ENCODE assay signal across 26 cellular contexts in genomic region chr17:44322236-44322895, GRCh38. TPM values are rescaled to one million over a fixed set of nuclear protein-coding genes. Genes with fewer than 3 reads are reported as not detected.
DNase-seq lines count a peak whose midpoint lies in the region; ATAC-seq and TF ChIP-seq lines count a peak whose summit lies in the region.
"Had no signal": no experiment of that assay in that cellular context is flagged by ENCODE, and none has a peak within 500 bp of the region (broad histone marks: within the 10 kb centered on the region; RNA-seq: fewer than 3 reads in every experiment).

No MANE protein-coding gene starts in this region.

- intact Hi-C loops in activated CD4-positive, alpha-beta memory T cell treated with anti-CD3 and anti-CD28 coated beads for 36 hours (cut with micrococcal nuclease), result no loop called here
- intact Hi-C loops in CD4-positive, alpha-beta T cell (cut with DNase I, micrococcal nuclease), result loop anchor here in 1 of 2 experiments (10.0 kb wide), 1 partner anchor 198 kb away; the partner anchor contains the start of gene HDAC5
- intact Hi-C loops in activated B cell treated with CpG ODN at 0.5 μM for 24 hours (cut with micrococcal nuclease), result no loop called here
- intact Hi-C loops in naive thymus-derived CD4-positive, alpha-beta T cell (cut with micrococcal nuclease), result loop anchor here in 1 of 2 donors (10.0 kb wide), 1 partner anchor 842 kb away; the partner anchor contains the start of gene HEXIM2
- intact Hi-C loops in posterior vena cava (cut with DNase I), result no loop called here

- H3K27ac Mint-ChIP-seq in activated CD4-positive, alpha-beta memory T cell treated with anti-CD3 and anti-CD28 coated beads, Interleukin-2, amount 10 ng/mL, durations not matched to agents 7 days and 5 days, result no peak overlapping the region
- no peak overlapping the region for H3K27ac Mint-ChIP-seq in activated CD4-positive, alpha-beta memory T cell treated with anti-CD3 and anti-CD28 coated beads for 36 hours
- peak overlapping the region; percentile 17 for H3K27ac Mint-ChIP-seq in CD4-positive, alpha-beta T cell
- H3K27ac Mint-ChIP-seq in activated B cell treated with CpG ODN at 0.5 μM for 24 hours, result no peak overlapping the region
- H3K27ac Mint-ChIP-seq in naive thymus-derived CD4-positive, alpha-beta T cell, result peak overlapping the region in 2 of 9 donors; percentile 33 to 45
- H3K27ac Mint-ChIP-seq: CD14-positive monocyte; dendritic cell treated with granulocyte-macrophage colony-stimulating factor and Interleukin-4, amounts not matched to agents 40 ng/mL and 50 ng/mL, for 4 days; HFFc6 had no signal

- peaks cover 22% of the 10 kb centered on the region for H3K4me1 Mint-ChIP-seq in activated CD4-positive, alpha-beta memory T cell treated with anti-CD3 and anti-CD28 coated beads, Interleukin-2, amount 10 ng/mL, durations not matched to agents 7 days and 5 days
- peaks cover 16% of the 10 kb centered on the region for H3K4me1 Mint-ChIP-seq in activated CD4-positive, alpha-beta memory T cell treated with anti-CD3 and anti-CD28 coated beads for 36 hours (ENCODE audit: low read depth)
- peaks cover 23% of the 10 kb centered on the region for H3K4me1 Mint-ChIP-seq in CD4-positive, alpha-beta T cell (ENCODE audit: low read depth)
- peaks cover 28% of the 10 kb centered on the region for H3K4me1 Mint-ChIP-seq in activated B cell treated with CpG ODN at 0.5 μM for 24 hours
- H3K4me1 Mint-ChIP-seq in naive thymus-derived CD4-positive, alpha-beta T cell, result peaks cover 0 to 34% (median 16%) of the 10 kb centered on the region in 7 donors

- H3K27me3 Mint-ChIP-seq in activated CD4-positive, alpha-beta memory T cell treated with anti-CD3 and anti-CD28 coated beads, Interleukin-2, amount 10 ng/mL, durations not matched to agents 7 days and 5 days, result peaks cover 3% of the 10 kb centered on the region
- peaks cover 3% of the 10 kb centered on the region for H3K27me3 Mint-ChIP-seq in activated CD4-positive, alpha-beta memory T cell treated with anti-CD3 and anti-CD28 coated beads for 36 hours
- H3K27me3 Mint-ChIP-seq in CD4-positive, alpha-beta T cell, result peaks cover 4% of the 10 kb centered on the region
- H3K27me3 Mint-ChIP-seq in activated B cell treated with CpG ODN at 0.5 μM for 24 hours, result peaks cover 4% of the 10 kb centered on the region
- peaks cover 3 to 4% (median 3%) of the 10 kb centered on the region in 5 donors for H3K27me3 Mint-ChIP-seq in naive thymus-derived CD4-positive, alpha-beta T cell

- H3K4me3 ChIP-seq in naive thymus-derived CD4-positive, alpha-beta T cell (ENCODE audit: low read length), result no peak overlapping the region
- H3K4me3 ChIP-seq: lower lobe of right lung, psoas muscle, uterus had no signal

- peaks cover 13 to 17% of the 10 kb centered on the region in 2 donors for H3K4me1 ChIP-seq in naive thymus-derived CD4-positive, alpha-beta T cell (ENCODE audit: control insufficient read depth in 2 of 2, insufficient read depth in 2 of 2, low read length in 2 of 2)

- H3K36me3 ChIP-seq in naive thymus-derived CD4-positive, alpha-beta T cell (ENCODE audit: control insufficient read depth in 2 of 3, insufficient read depth in 3 of 3, low read length in 3 of 3), result peaks cover 0 to 33% (median 0%) of the 10 kb centered on the region in 3 experiments
- H3K36me3 ChIP-seq: uterus had no signal

- peak overlapping the region; percentile 21 for H3K4me3 Mint-ChIP-seq in activated CD4-positive, alpha-beta memory T cell treated with anti-CD3 and anti-CD28 coated beads, Interleukin-2, amount 10 ng/mL, durations not matched to agents 7 days and 5 days
- H3K4me3 Mint-ChIP-seq in activated CD4-positive, alpha-beta memory T cell treated with anti-CD3 and anti-CD28 coated beads for 36 hours, result no peak overlapping the region
- H3K4me3 Mint-ChIP-seq in CD4-positive, alpha-beta T cell, result peak overlapping the region; percentile 66
- peak overlapping the region; percentile 52 for H3K4me3 Mint-ChIP-seq in activated B cell treated with CpG ODN at 0.5 μM for 24 hours
- H3K4me3 Mint-ChIP-seq in naive thymus-derived CD4-positive, alpha-beta T cell, result peak overlapping the region in 7 of 10 donors; percentile 10 to 93 (median 27)
- H3K4me3 Mint-ChIP-seq: CD14-positive monocyte; dendritic cell treated with granulocyte-macrophage colony-stimulating factor and Interleukin-4, amounts not matched to agents 40 ng/mL and 50 ng/mL, for 4 days; HFFc6 had no signal

- peaks cover 22% of the 10 kb centered on the region for H3K36me3 Mint-ChIP-seq in activated CD4-positive, alpha-beta memory T cell treated with anti-CD3 and anti-CD28 coated beads, Interleukin-2, amount 10 ng/mL, durations not matched to agents 7 days and 5 days (ENCODE audit: low read depth)
- H3K36me3 Mint-ChIP-seq in activated CD4-positive, alpha-beta memory T cell treated with anti-CD3 and anti-CD28 coated beads for 36 hours, result peaks cover 16% of the 10 kb centered on the region
- H3K36me3 Mint-ChIP-seq in CD4-positive, alpha-beta T cell (ENCODE audit: low read depth), result peaks cover 38% of the 10 kb centered on the region
- H3K36me3 Mint-ChIP-seq in activated B cell treated with CpG ODN at 0.5 μM for 24 hours (ENCODE audit: low read depth), result peaks cover 40% of the 10 kb centered on the region
- H3K36me3 Mint-ChIP-seq in naive thymus-derived CD4-positive, alpha-beta T cell, result peaks cover 0 to 14% (median 5%) of the 10 kb centered on the region in 5 donors

- no peak overlapping the region for H3K27ac ChIP-seq in CD4-positive, alpha-beta T cell (ENCODE audit: low read depth, low read length)
- no peak overlapping the region for H3K27ac ChIP-seq in naive thymus-derived CD4-positive, alpha-beta T cell (ENCODE audit: low read depth, low read length)
- H3K27ac ChIP-seq: KMS-11, lower lobe of right lung, psoas muscle, uterus had no signal

- CTCF ChIA-PET in activated CD4-positive, alpha-beta memory T cell treated with anti-CD3 and anti-CD28 coated beads, Interleukin-2, amount 10 ng/mL, durations not matched to agents 7 days and 5 days (lab: Charles Lee), result interaction anchor here (0.6 kb wide), 1 partner anchor 661 kb away, joined by 3 read pairs; no protein-coding TSS in a partner anchor
- CTCF ChIA-PET in activated CD4-positive, alpha-beta memory T cell treated with anti-CD3 and anti-CD28 coated beads for 36 hours (lab: Charles Lee), result interaction anchor here (0.6 kb wide), 1 partner anchor 412 kb away, joined by 4 read pairs; no protein-coding TSS in a partner anchor
- CTCF ChIA-PET in CD4-positive, alpha-beta T cell (lab: Charles Lee), result no interaction called here
- CTCF ChIA-PET in activated B cell treated with CpG ODN at 0.5 μM for 24 hours (lab: Charles Lee), result no interaction called here
- CTCF ChIA-PET in naive thymus-derived CD4-positive, alpha-beta T cell (lab: Charles Lee), result no interaction called here

- no peak for DNase-seq in activated CD4-positive, alpha-beta memory T cell treated with anti-CD3 and anti-CD28 coated beads, Interleukin-2, amount 10 ng/mL, durations not matched to agents 7 days and 5 days
- no peak for DNase-seq in activated CD4-positive, alpha-beta memory T cell treated with anti-CD3 and anti-CD28 coated beads for 36 hours
- DNase-seq in CD4-positive, alpha-beta T cell, result no peak
- DNase-seq in activated B cell treated with CpG ODN at 0.5 μM for 24 hours (no peak), dermis blood vessel endothelial cell (no peak), posterior vena cava (ENCODE audit: low spot score) (no peak)
- no peak for DNase-seq in naive thymus-derived CD4-positive, alpha-beta T cell
- DNase-seq: ACHN; activated CD4-positive, alpha-beta T cell treated with anti-CD3 and anti-CD28 coated beads for 48 hours; activated T-cell treated with anti-CD3 and anti-CD28 coated beads, Interleukin-2, amount 50 U/mL, for 48 hours; DMS79 treated with DMSO at 0.1 percent for 48 hours; HFFc6; lower lobe of right lung; NCI-H1092; NCI-H2029; small intestine; stimulated activated CD4-positive, alpha-beta T cell treated with anti-CD3 and anti-CD28 coated beads, Interleukin-4, amount 100 ng/mL, for 24 hours; substantia nigra; uterus had no signal

- no peaks in the 10 kb centered on the region for H3K9me3 Mint-ChIP-seq in activated CD4-positive, alpha-beta memory T cell treated with anti-CD3 and anti-CD28 coated beads, Interleukin-2, amount 10 ng/mL, durations not matched to agents 7 days and 5 days
- H3K9me3 Mint-ChIP-seq in activated CD4-positive, alpha-beta memory T cell treated with anti-CD3 and anti-CD28 coated beads for 36 hours, result no peaks in the 10 kb centered on the region
- no peaks in the 10 kb centered on the region for H3K9me3 Mint-ChIP-seq in CD4-positive, alpha-beta T cell
- peaks cover 2% of the 10 kb centered on the region for H3K9me3 Mint-ChIP-seq in activated B cell treated with CpG ODN at 0.5 μM for 24 hours
- peaks cover 0 to under 1% (median 0%) of the 10 kb centered on the region in 11 donors for H3K9me3 Mint-ChIP-seq in naive thymus-derived CD4-positive, alpha-beta T cell
- H3K9me3 Mint-ChIP-seq: dendritic cell treated with granulocyte-macrophage colony-stimulating factor and Interleukin-4, amounts not matched to agents 40 ng/mL and 50 ng/mL, for 4 days; HFFc6 had no signal

- POLR2A ChIA-PET in activated CD4-positive, alpha-beta memory T cell treated with anti-CD3 and anti-CD28 coated beads, Interleukin-2, amount 10 ng/mL, durations not matched to agents 7 days and 5 days (lab: Charles Lee), result interaction anchor here (8.0 kb wide), 1 partner anchor 104 kb away, joined by 117 read pairs; the partner anchor contains the start of gene UBTF
- POLR2A ChIA-PET in activated CD4-positive, alpha-beta memory T cell treated with anti-CD3 and anti-CD28 coated beads for 36 hours (lab: Charles Lee), result no interaction called here
- POLR2A ChIA-PET in CD4-positive, alpha-beta T cell (lab: Charles Lee), result no interaction called here
- POLR2A ChIA-PET in activated B cell treated with CpG ODN at 0.5 μM for 24 hours (lab: Charles Lee), result interaction anchor here (0.5 to 11.6 kb wide), 2 partner anchors 97 to 104 kb away, joined by 6 to 237 read pairs; partner anchors contain the start of gene UBTF
- POLR2A ChIA-PET in naive thymus-derived CD4-positive, alpha-beta T cell (lab: Charles Lee), result interaction anchor here (4.7 to 5.0 kb wide), 2 partner anchors 106 to 110 kb away, joined by 31 to 60 read pairs; no protein-coding TSS in a partner anchor

- no peak for TF ChIP-seq CTCF in CD4-positive, alpha-beta T cell (IDR thresholded peaks at IDR 0.05)
- TF ChIP-seq CTCF in activated B cell treated with CpG ODN at 0.5 μM for 24 hours (IDR thresholded peaks at IDR 0.05), result no peak

- H3K27me3 ChIP-seq in CD4-positive, alpha-beta T cell (ENCODE audit: control insufficient read depth, insufficient read depth, low read length), result peaks cover under 1% of the 10 kb centered on the region
- H3K27me3 ChIP-seq in naive thymus-derived CD4-positive, alpha-beta T cell (ENCODE audit: control insufficient read depth in 2 of 2, insufficient read depth in 2 of 2, low read length in 2 of 2), result no peaks in the 10 kb centered on the region

- no peaks in the 10 kb centered on the region for H3K9me3 ChIP-seq in CD4-positive, alpha-beta T cell (ENCODE audit: control insufficient read depth, low read length)
- no peaks in the 10 kb centered on the region for H3K9me3 ChIP-seq in naive thymus-derived CD4-positive, alpha-beta T cell (ENCODE audit: control insufficient read depth in 2 of 3, low read length in 3 of 3)
- H3K9me3 ChIP-seq: lower lobe of right lung, psoas muscle, uterus had no signal

- no peak for ATAC-seq in CD4-positive, alpha-beta T cell (ENCODE audit: poor library complexity)
- ATAC-seq in activated B cell treated with CpG ODN at 0.5 μM for 24 hours (ENCODE audit: low read depth) (no peak), HG03045 (IDR thresholded peaks at IDR 0.05; ENCODE audit: unreplicated experiment) (no peak)
- no peak for ATAC-seq in naive thymus-derived CD4-positive, alpha-beta T cell
- ATAC-seq: lower lobe of right lung, psoas muscle had no signal

RNA-seq across cellular contexts. Expression of gene SLC25A39, which starts 2.3 kb away (rescaled TPM):
- total RNA-seq in activated CD4-positive, alpha-beta memory T cell treated with anti-CD3 and anti-CD28 coated beads, Interleukin-2, amount 10 ng/mL, durations not matched to agents 7 days and 5 days, result 10 to 100 TPM; 72.6 to 77.0 TPM
- 100 to 1,000 TPM; 121 to 122 TPM for total RNA-seq in activated CD4-positive, alpha-beta memory T cell treated with anti-CD3 and anti-CD28 coated beads for 36 hours
- 10 to 100 TPM; 55.5 to 65.5 TPM for total RNA-seq in CD4-positive, alpha-beta T cell
- total RNA-seq in activated B cell treated with CpG ODN at 0.5 μM for 24 hours (119 and 129 TPM in 2 replicates), dermis blood vessel endothelial cell (88.8 and 120 TPM in 2 replicates), posterior vena cava (10 to 100 TPM; 47.0 to 56.9 TPM)
- 100 to 1,000 TPM in 3 of 5 experiments, 10 to 100 TPM in 2; 75.4 to 107 (median 101) TPM for total RNA-seq in naive thymus-derived CD4-positive, alpha-beta T cell
- polyA plus RNA-seq in naive thymus-derived CD4-positive, alpha-beta T cell, result 100 to 1,000 TPM; 122 to 155 TPM

RNA-seq across cellular contexts. Expression of gene RUNDC3A, which starts 14.0 kb away (rescaled TPM):
- total RNA-seq in activated CD4-positive, alpha-beta memory T cell treated with anti-CD3 and anti-CD28 coated beads, Interleukin-2, amount 10 ng/mL, durations not matched to agents 7 days and 5 days, result under 1 TPM in 1 of 2 experiments, not detected in 1; 0.28 TPM
- not detected for total RNA-seq in activated CD4-positive, alpha-beta memory T cell treated with anti-CD3 and anti-CD28 coated beads for 36 hours
- not detected for total RNA-seq in CD4-positive, alpha-beta T cell
- total RNA-seq in activated B cell treated with CpG ODN at 0.5 μM for 24 hours (0.07 and 0.17 TPM in 2 replicates), dermis blood vessel endothelial cell (under 0.01 TPM in 1 of 2 replicates, not detected in the other), posterior vena cava (under 1 TPM in 1 of 2 donors, not detected in 1; 0.83 TPM)
- under 1 TPM in 2 of 5 experiments, not detected in 3; 0.08 to 0.22 TPM for total RNA-seq in naive thymus-derived CD4-positive, alpha-beta T cell
- polyA plus RNA-seq in naive thymus-derived CD4-positive, alpha-beta T cell, result not detected

RNA-seq across cellular contexts. Expression of gene GRN, which starts 22.7 kb away (rescaled TPM):
- total RNA-seq in activated CD4-positive, alpha-beta memory T cell treated with anti-CD3 and anti-CD28 coated beads, Interleukin-2, amount 10 ng/mL, durations not matched to agents 7 days and 5 days, result 10 to 100 TPM; 87.8 to 98.4 TPM
- total RNA-seq in activated CD4-positive, alpha-beta memory T cell treated with anti-CD3 and anti-CD28 coated beads for 36 hours, result 10 to 100 TPM; 59.7 to 62.4 TPM
- total RNA-seq in CD4-positive, alpha-beta T cell, result 10 to 100 TPM; 15.3 to 16.1 TPM
- 229 and 250 TPM in 2 replicates for total RNA-seq in activated B cell treated with CpG ODN at 0.5 μM for 24 hours
- 100 to 1,000 TPM in 1 of 5 experiments, 10 to 100 TPM in 4; 49.5 to 374 (median 52.2) TPM for total RNA-seq in naive thymus-derived CD4-positive, alpha-beta T cell
- 10 to 100 TPM; 52.2 to 58.7 TPM for polyA plus RNA-seq in naive thymus-derived CD4-positive, alpha-beta T cell
- total RNA-seq in dermis blood vessel endothelial cell, result 543 and 963 TPM in 2 replicates
- total RNA-seq in posterior vena cava, result 100 to 1,000 TPM; 149 to 261 TPM

RNA-seq across cellular contexts. Expression of gene FAM171A2, which starts 41.3 kb away (rescaled TPM):
- total RNA-seq in activated CD4-positive, alpha-beta memory T cell treated with anti-CD3 and anti-CD28 coated beads, Interleukin-2, amount 10 ng/mL, durations not matched to agents 7 days and 5 days, result under 1 TPM in 1 of 2 experiments, not detected in 1; 0.10 TPM
- under 1 TPM; 0.19 to 0.21 TPM for total RNA-seq in activated CD4-positive, alpha-beta memory T cell treated with anti-CD3 and anti-CD28 coated beads for 36 hours
- under 1 TPM; 0.08 to 0.19 TPM for total RNA-seq in CD4-positive, alpha-beta T cell
- total RNA-seq in activated B cell treated with CpG ODN at 0.5 μM for 24 hours, result 0.49 and 0.75 TPM in 2 replicates
- total RNA-seq in naive thymus-derived CD4-positive, alpha-beta T cell, result under 1 TPM; 0.24 to 0.78 (median 0.39) TPM
- polyA plus RNA-seq in naive thymus-derived CD4-positive, alpha-beta T cell, result under 1 TPM; 0.11 to 0.16 TPM
- 7.0 and 9.7 TPM in 2 replicates for total RNA-seq in dermis blood vessel endothelial cell
- total RNA-seq in posterior vena cava, result under 1 TPM; 0.43 to 0.69 TPM
- polyA plus RNA-seq: CD14-positive monocyte had no signal

RNA-seq across cellular contexts. Expression of gene SLC4A1, which starts 54.4 kb away (rescaled TPM):
- total RNA-seq in activated CD4-positive, alpha-beta memory T cell treated with anti-CD3 and anti-CD28 coated beads, Interleukin-2, amount 10 ng/mL, durations not matched to agents 7 days and 5 days, result not detected
- not detected for total RNA-seq in activated CD4-positive, alpha-beta memory T cell treated with anti-CD3 and anti-CD28 coated beads for 36 hours
- total RNA-seq in CD4-positive, alpha-beta T cell, result not detected
- 0.10 and 0.13 TPM in 2 replicates for total RNA-seq in activated B cell treated with CpG ODN at 0.5 μM for 24 hours
- under 1 TPM in 1 of 5 experiments, not detected in 4; 0.15 TPM for total RNA-seq in naive thymus-derived CD4-positive, alpha-beta T cell
- not detected for polyA plus RNA-seq in naive thymus-derived CD4-positive, alpha-beta T cell
- total RNA-seq in dermis blood vessel endothelial cell, result not detected in 2 replicates
- 1 to 10 TPM; 1.5 to 4.2 TPM for total RNA-seq in posterior vena cava
- total RNA-seq: fibroblast of villous mesenchyme, HFFc6, myocyte had no signal
- polyA plus RNA-seq: small intestine had no signal

Comparison
In these comparisons a context has a peak if more than half of its experiments do, and no peak if none do; other contexts are left out.
1. POLR2A ChIA-PET loops: an anchor here in activated CD4-positive, alpha-beta memory T cell treated with anti-CD3 and anti-CD28 coated beads, Interleukin-2, amount 10 ng/mL, durations not matched to agents 7 days and 5 days (8.0 kb wide), activated B cell treated with CpG ODN at 0.5 μM for 24 hours (0.5 to 11.6 kb wide) and naive thymus-derived CD4-positive, alpha-beta T cell (4.7 to 5.0 kb wide); none called in activated CD4-positive, alpha-beta memory T cell treated with anti-CD3 and anti-CD28 coated beads for 36 hours and CD4-positive, alpha-beta T cell.
2. CTCF ChIA-PET loops: an anchor here in activated CD4-positive, alpha-beta memory T cell treated with anti-CD3 and anti-CD28 coated beads, Interleukin-2, amount 10 ng/mL, durations not matched to agents 7 days and 5 days (0.6 kb wide) and activated CD4-positive, alpha-beta memory T cell treated with anti-CD3 and anti-CD28 coated beads for 36 hours (0.6 kb wide); none called in CD4-positive, alpha-beta T cell, activated B cell treated with CpG ODN at 0.5 μM for 24 hours and naive thymus-derived CD4-positive, alpha-beta T cell.